In the genomic region with DNA sequence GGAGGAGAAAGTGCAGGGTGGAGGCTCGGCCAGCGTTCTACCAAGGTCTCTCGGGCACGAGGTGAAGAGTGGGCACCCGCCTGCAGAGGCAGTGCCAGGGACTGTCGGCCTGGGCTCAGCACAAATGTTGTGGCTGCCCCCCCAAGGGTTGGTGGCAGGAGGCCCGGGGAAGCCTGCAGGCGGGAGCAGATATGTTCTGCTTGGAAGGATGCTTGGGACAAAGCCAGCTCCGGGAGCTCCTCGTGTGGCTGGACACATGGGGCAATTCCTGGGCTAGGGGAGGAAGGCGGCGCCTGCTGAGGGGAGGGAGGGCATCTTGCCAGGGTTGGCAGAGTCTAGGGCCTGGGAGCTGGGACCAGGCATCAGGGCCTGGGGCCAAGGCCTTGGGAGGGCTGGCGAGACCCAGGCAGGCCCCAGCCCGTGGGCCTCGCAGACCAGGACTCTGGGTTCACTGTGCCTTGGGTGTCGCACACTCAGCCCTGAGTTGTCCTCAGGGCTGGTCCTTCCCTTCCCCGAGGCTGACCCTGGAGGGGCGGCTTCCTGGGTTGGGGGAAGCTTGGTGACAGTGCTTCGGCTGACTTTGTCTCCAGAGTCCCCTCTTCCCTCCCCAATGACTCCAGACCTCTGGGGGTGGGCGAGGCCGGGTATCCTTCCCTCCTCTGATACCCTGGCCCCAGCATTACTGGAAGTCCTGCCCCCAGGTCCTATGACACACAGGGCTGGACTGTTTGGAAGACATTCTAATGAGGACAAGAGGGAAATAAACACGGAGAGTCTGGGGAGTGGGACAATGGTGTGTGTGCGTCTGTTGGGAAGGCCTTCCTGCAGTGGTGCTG, we compare ENCODE assay signal across 14 cellular contexts. TPM values are rescaled to one million over a fixed set of nuclear protein-coding genes. Genes with fewer than 3 reads are reported as not detected.
DNase-seq lines count a peak whose midpoint lies in the region; ATAC-seq and TF ChIP-seq lines count a peak whose summit lies in the region.
"Had no signal": no experiment of that assay in that cellular context is flagged by ENCODE, and none has a peak within 500 bp of the region (broad histone marks: within the 10 kb centered on the region; RNA-seq: fewer than 3 reads in every experiment).

No MANE protein-coding gene starts in this region.

- CTCF ChIA-PET in RWPE1 (lab: Yijun Ruan, JAX): no interaction called here

- POLR2A ChIA-PET in RWPE1 (lab: Yijun Ruan, JAX; ENCODE audit: low non-redundant PET): no interaction called here

- ATAC-seq in omental fat pad (ENCODE audit: low FRiP score) (peak; percentile 45), GM18498 (IDR thresholded peaks at IDR 0.05; ENCODE audit: unreplicated experiment) (no peak)

- TF ChIP-seq CTCF in RWPE1 (conservative IDR thresholded peaks at IDR 0.05; ENCODE audit: low read depth) (no peak), omental fat pad (IDR thresholded peaks at IDR 0.05) (no peak)

- peak; percentile 70 for DNase-seq in AG08395 (ENCODE audit: low spot score)
- DNase-seq in RWPE1 (ENCODE audit: low spot score): no peak
- DNase-seq in glomerular visceral epithelial cell (ENCODE audit: extremely low spot score): peak; percentile 37
- DNase-seq in omental fat pad (ENCODE audit: low spot score): no peak
- no peak for DNase-seq in NCI-H146 (lab: John Stamatoyannopoulos, UW)
- DNase-seq in NCI-H187 treated with DMSO at 0.1 percent for 48 hours (lab: John Stamatoyannopoulos, UW): no peak
- DNase-seq in NCI-H2227 treated with DMSO at 0.1 percent for 48 hours (lab: John Stamatoyannopoulos, UW): no peak
- DNase-seq: ACHN; activated CD4-positive, alpha-beta T cell treated with anti-CD3 and anti-CD28 coated beads for 4 hours; activated effector memory CD4-positive, alpha-beta T cell treated with anti-CD3 and anti-CD28 coated beads, Interleukin-2, amount 50 U/mL, for 16 hours; dermis blood vessel endothelial cell; EL; NCI-H1048 had no signal

- peak overlapping the region; percentile 33 for H3K27ac ChIP-seq in RWPE1

RNA-seq across cellular contexts. Expression of gene FBLN2, which starts 30.2 kb away (rescaled TPM):
- 100 to 1,000 TPM; 156 to 568 (median 187) TPM for total RNA-seq in omental fat pad

RNA-seq across cellular contexts. Expression of gene HDAC11, which starts 38.6 kb away (rescaled TPM):
- 10 to 100 TPM in 1 of 4 donors, 1 to 10 TPM in 3; 5.9 to 22.2 (median 9.3) TPM for total RNA-seq in omental fat pad

Comparison
In these comparisons a context has a peak if more than half of its experiments do, and no peak if none do; other contexts are left out.
1. DNase-seq: peak in AG08395 (single experiment) and glomerular visceral epithelial cell (single experiment); none in RWPE1 (single experiment), omental fat pad (single experiment), NCI-H146 (single experiment), NCI-H187 treated with DMSO at 0.1 percent for 48 hours (single experiment) and NCI-H2227 treated with DMSO at 0.1 percent for 48 hours (single experiment).